In genomic region chr17:12546983-12547382, GRCh38 we compare ENCODE assay signal across 17 cellular contexts.
A peak's percentile ranks its signal among the peaks of the same experiment; 100 is the strongest.
DNase-seq lines count a peak whose midpoint lies in the region; ATAC-seq and TF ChIP-seq lines count a peak whose summit lies in the region.
"Had no signal": no experiment of that assay in that cellular context is flagged by ENCODE, and none has a peak within 500 bp of the region (broad histone marks: within the 10 kb centered on the region; RNA-seq: fewer than 3 reads in every experiment).

No MANE protein-coding gene starts in this region.

- H3K4me1 ChIP-seq in OCI-LY3 (ENCODE audit: low read length) (peaks cover 24% of the 10 kb centered on the region), breast epithelium (no peaks in the 10 kb centered on the region)

- H3K4me2 ChIP-seq in OCI-LY3 (ENCODE audit: low read length) = no peak overlapping the region

- H3K9me3 ChIP-seq in OCI-LY3 (ENCODE audit: insufficient read depth, low read length) = no peaks in the 10 kb centered on the region
- H3K9me3 ChIP-seq in breast epithelium = no peaks in the 10 kb centered on the region

- no peak overlapping the region for H3K9ac ChIP-seq in OCI-LY3 (ENCODE audit: low read length)

- intact Hi-C loops in left ventricle myocardium superior (cut with micrococcal nuclease) (loop anchor here (5.0 to 10.0 kb wide), 3 partner anchors 62 to 198 kb away; partner anchors contain the start of gene MYOCD), Right ventricle myocardium superior (cut with DNase I) (loop anchor here (2.0 to 10.0 kb wide), 4 partner anchors 120 to 458 kb away; no protein-coding TSS in a partner anchor), breast epithelium (cut with DNase I; ENCODE audit: low total_unique reads) (no loop called here)

- H3K27me3 ChIP-seq in OCI-LY3 (ENCODE audit: low read depth, low read length) (no peaks in the 10 kb centered on the region), breast epithelium (no peaks in the 10 kb centered on the region)

- ATAC-seq in left ventricle myocardium superior (peak; percentile 41), Right ventricle myocardium superior (ENCODE audit: poor library complexity) (no peak)
- ATAC-seq: HCT116 had no signal

- H3K4me3 ChIP-seq in OCI-LY3 (ENCODE audit: low read length) = no peak overlapping the region
- H3K4me3 ChIP-seq in foreskin fibroblast (ENCODE audit: low read depth in 1 of 2, low read length in 2 of 2) = no peak overlapping the region
- no peak overlapping the region for H3K4me3 ChIP-seq in breast epithelium

- H3K36me3 ChIP-seq in OCI-LY3 (replicated peaks; ENCODE audit: low read depth, low read length) (no peaks in the 10 kb centered on the region), breast epithelium (no peaks in the 10 kb centered on the region)

- no peak for TF ChIP-seq POLR2A in breast epithelium (IDR thresholded peaks at IDR 0.05)

- TF ChIP-seq CTCF in OCI-LY3 (IDR thresholded peaks at IDR 0.05; ENCODE audit: low read depth, low read length) = peak; percentile 18; the same call in 1 of the 2 replicates
- TF ChIP-seq CTCF in foreskin fibroblast (IDR thresholded peaks at IDR 0.05; ENCODE audit: low read depth, low read length) = peak; percentile 4
- TF ChIP-seq CTCF in breast epithelium (IDR thresholded peaks at IDR 0.05) = no peak

- no peaks in the 10 kb centered on the region for H3K79me2 ChIP-seq in OCI-LY3 (ENCODE audit: low read length)

- no peak overlapping the region for H2AFZ ChIP-seq in OCI-LY3 (ENCODE audit: low read depth, low read length)

- DNase-seq in left ventricle myocardium superior (no peak), Right ventricle myocardium superior (no peak), foreskin fibroblast (no peak), breast epithelium (ENCODE audit: low spot score in 2 of 2) (no peak)
- no peak for DNase-seq in stimulated activated CD4-positive, alpha-beta T cell treated with anti-CD3 and anti-CD28 coated beads, Interleukin-4, amount 100 ng/mL, for 24 hours
- no peak for DNase-seq in activated CD4-positive, alpha-beta T cell treated with anti-CD3 and anti-CD28 coated beads for 48 hours
- DNase-seq: 8988T; ACHN; C1 segment of cervical spinal cord; Calu3; CD4-positive, alpha-beta T cell; DMS 273 treated with DMSO at 0.1 percent for 48 hours; EL; GDM1 had no signal

- H3K27ac ChIP-seq in OCI-LY3 (ENCODE audit: low read length) (no peak overlapping the region), breast epithelium (no peak overlapping the region)
- H3K27ac ChIP-seq: HL-60 had no signal

- no peaks in the 10 kb centered on the region for H4K20me1 ChIP-seq in OCI-LY3 (ENCODE audit: insufficient read depth, low read length)

Comparison
In these comparisons a context has a peak if more than half of its experiments do, and no peak if none do; other contexts are left out.
1. CTCF ChIP-seq: peak in OCI-LY3 (single experiment) and foreskin fibroblast (single experiment); none in breast epithelium (0 of 3).